ENCODE assay signal across 2 cellular contexts in genomic region chr1:168146160-168146539, GRCh38.
TF ChIP-seq lines count a peak whose summit lies in the region.

No MANE protein-coding gene starts in this region.

TF ChIP-seq in A549, 52 proteins besides CTCF, POLR2A, EP300 and RAD21 (continued from another document):
- TF ChIP-seq HEYL (CRISPR knock-in tag; IDR thresholded peaks at IDR 0.05): no peak
- TF ChIP-seq BHLHE40 (IDR thresholded peaks at IDR 0.05; ENCODE audit: low read depth, low read length): no peak
- no peak for TF ChIP-seq CBX8 (IDR thresholded peaks at IDR 0.05)
- TF ChIP-seq USF2 (IDR thresholded peaks at IDR 0.05): no peak
TF ChIP-seq in A549: peak in this region for 0.

TF ChIP-seq in HCT116, 20 proteins besides CTCF, POLR2A, EP300 and RAD21 (continued from another document):
- no peak for TF ChIP-seq YY1 (IDR thresholded peaks at IDR 0.05; ENCODE audit: extremely low read depth, insufficient replicate concordance, low read depth, low read length)
- no peak for TF ChIP-seq CBX3 (IDR thresholded peaks at IDR 0.05; ENCODE audit: low read depth)
- TF ChIP-seq, protein P1, sequence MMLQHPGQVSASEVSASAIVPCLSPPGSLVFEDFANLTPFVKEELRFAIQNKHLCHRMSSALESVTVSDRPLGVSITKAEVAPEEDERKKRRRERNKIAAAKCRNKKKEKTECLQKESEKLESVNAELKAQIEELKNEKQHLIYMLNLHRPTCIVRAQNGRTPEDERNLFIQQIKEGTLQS (IDR thresholded peaks at IDR 0.05): no peak
- TF ChIP-seq ZNF274 (IDR thresholded peaks at IDR 0.05; ENCODE audit: low read depth, low read length): no peak
- no peak for TF ChIP-seq JUND (IDR thresholded peaks at IDR 0.05)
- no peak for TF ChIP-seq FOSL1 (IDR thresholded peaks at IDR 0.05; ENCODE audit: low read depth)
- no peak for TF ChIP-seq EZH2 (IDR thresholded peaks at IDR 0.05)
- TF ChIP-seq SRF (IDR thresholded peaks at IDR 0.05; ENCODE audit: low read depth): no peak
- no peak for TF ChIP-seq TCF7L2 (IDR thresholded peaks at IDR 0.05; ENCODE audit: borderline replicate concordance, extremely low read depth, insufficient read depth, insufficient read length)
- TF ChIP-seq ZBTB33 (IDR thresholded peaks at IDR 0.05; ENCODE audit: extremely low read depth, insufficient replicate concordance, low read length): no peak
